In genomic region chr12:113912761-113913295, GRCh38 we compare ENCODE assay signal across 8 cellular contexts. TPM values are rescaled to one million over a fixed set of nuclear protein-coding genes. Genes with fewer than 3 reads are reported as not detected.
A peak's percentile ranks its signal among the peaks of the same experiment; 100 is the strongest.
DNase-seq lines count a peak whose midpoint lies in the region; ATAC-seq and TF ChIP-seq lines count a peak whose summit lies in the region.

No MANE protein-coding gene starts in this region.

- no peaks in the 10 kb centered on the region for H3K9me3 ChIP-seq in MG63
- H3K9me3 ChIP-seq in SK-N-MC (ENCODE audit: low read depth, low read length) = no peaks in the 10 kb centered on the region
- H3K9me3 ChIP-seq in heart right ventricle = no peaks in the 10 kb centered on the region

- WGBS in heart right ventricle, 2 donors = 45 to 46% methylated on average over 12 of the region's 12 CpGs

- no peaks in the 10 kb centered on the region; the same call in 1 of the 2 replicates for H3K36me3 ChIP-seq in MG63
- H3K36me3 ChIP-seq in SK-N-MC (ENCODE audit: insufficient read depth, low read length) = no peaks in the 10 kb centered on the region
- peaks cover 0 to 97% (median 20%) of the 10 kb centered on the region in 9 donors for H3K36me3 ChIP-seq in heart right ventricle

- intact Hi-C loops in heart right ventricle (cut with DNase I) = loop anchor here in 9 of 10 donors (1.0 to 5.0 kb wide), 6 partner anchors 448 to 476 kb away; no protein-coding TSS in a partner anchor

- H3K4me1 ChIP-seq in heart right ventricle = no peaks in the 10 kb centered on the region

- H3K27ac ChIP-seq in SK-N-MC (no peak overlapping the region), heart right ventricle (no peak overlapping the region)

- peak in 6 of 8 donors; percentile 38 to 85 (median 74) for ATAC-seq in heart right ventricle
- no peak for ATAC-seq in GM18520 (IDR thresholded peaks at IDR 0.05; ENCODE audit: unreplicated experiment)
- ATAC-seq in HG02610 (IDR thresholded peaks at IDR 0.05; ENCODE audit: unreplicated experiment) = no peak

- H3K4me3 ChIP-seq in MG63 = no peak overlapping the region
- no peak overlapping the region for H3K4me3 ChIP-seq in SK-N-MC
- no peak overlapping the region for H3K4me3 ChIP-seq in heart right ventricle

- H3K27me3 ChIP-seq in MG63 (no peaks in the 10 kb centered on the region), heart right ventricle (no peaks in the 10 kb centered on the region)

- no peak overlapping the region for H3K9ac ChIP-seq in SK-N-MC (ENCODE audit: insufficient read length)

- TF ChIP-seq CTCF in GM12874 (IDR thresholded peaks at IDR 0.05; ENCODE audit: insufficient read depth, low read depth, low read length) (peak; percentile 90), heart right ventricle (IDR thresholded peaks at IDR 0.05) (peak; percentile 59 to 91 (median 87))

- peak; percentile 33 for DNase-seq in MG63
- peak; percentile 40 for DNase-seq in SK-N-MC (ENCODE audit: low read depth, low spot score)
- DNase-seq in activated naive CD8-positive, alpha-beta T cell treated with anti-CD3 and anti-CD28 coated beads, Interleukin-2, amount 50 U/mL, for 16 hours (ENCODE audit: low read depth, low spot score) = peak; percentile 11
- DNase-seq in heart right ventricle = peak; percentile 47 to 51
- peak; percentile 29 for DNase-seq in pulmonary artery endothelial cell (ENCODE audit: low read depth, low spot score)

RNA-seq across cellular contexts. Expression of gene RBM19, which starts 53.3 kb away (rescaled TPM):
- total RNA-seq in MG63 (2014; rRNA removed; shearing (Covaris generic); ENCODE audit: low replicate concordance) = 16.4 and 17.8 TPM in 2 replicates
- 10 to 100 TPM; 13.3 to 20.9 (median 16.2) TPM for total RNA-seq in heart right ventricle
- polyA plus RNA-seq in heart right ventricle = 10 to 100 TPM; 14.1 to 26.6 TPM
- 21.4 and 28.1 TPM in 2 replicates for total RNA-seq in pulmonary artery endothelial cell

Comparison
In these comparisons a context has a peak if more than half of its experiments do, and no peak if none do; other contexts are left out.
1. ATAC-seq: peak in heart right ventricle (6 of 8); none in GM18520 (single experiment) and HG02610 (single experiment).
2. Peak in every context shown above with its lines, with median percentiles within 50 percentile points of each other: DNase-seq.